ENCODE assay signal across 2 cellular contexts in genomic region chr1:38973145-38973544, GRCh38. TPM values are rescaled to one million over a fixed set of nuclear protein-coding genes. Genes with fewer than 3 reads are reported as not detected.
"Had no signal": no experiment of that assay in that cellular context is flagged by ENCODE, and none has a peak within 500 bp of the region (broad histone marks: within the 10 kb centered on the region; RNA-seq: fewer than 3 reads in every experiment).

No MANE protein-coding gene starts in this region.

RNA-seq across cellular contexts. Expression of gene RHBDL2, which starts 31.5 kb away (rescaled TPM):
- total RNA-seq: NCI-H460, RPMI7951 had no signal
